ENCODE assay signal across 16 cellular contexts in the genomic region with DNA sequence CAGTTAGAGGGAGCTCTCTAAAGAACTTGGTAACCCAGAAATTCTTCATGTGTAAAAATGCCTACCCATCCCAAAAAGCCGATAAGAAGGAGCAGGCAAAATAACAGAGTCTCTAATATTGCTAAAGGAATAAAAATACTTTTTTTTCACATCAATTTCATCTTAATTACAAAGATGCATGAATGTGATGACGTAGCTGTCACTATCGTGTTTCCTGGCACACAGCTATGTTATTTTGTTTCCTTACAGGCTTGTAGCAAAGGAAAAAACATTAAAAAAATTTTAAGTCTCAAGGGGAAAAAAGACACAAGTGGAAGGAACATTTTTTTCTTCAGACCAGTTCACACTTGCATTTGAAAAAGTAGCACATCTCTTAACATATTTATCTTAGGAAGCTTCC. TPM values are rescaled to one million over a fixed set of nuclear protein-coding genes. Genes with fewer than 3 reads are reported as not detected.
DNase-seq lines count a peak whose midpoint lies in the region; ATAC-seq and TF ChIP-seq lines count a peak whose summit lies in the region.
"Had no signal": no experiment of that assay in that cellular context is flagged by ENCODE, and none has a peak within 500 bp of the region (broad histone marks: within the 10 kb centered on the region; RNA-seq: fewer than 3 reads in every experiment).

No MANE protein-coding gene starts in this region.

- no peak overlapping the region for H3K4me3 ChIP-seq in ascending aorta
- H3K4me3 ChIP-seq in parathyroid adenoma (ENCODE audit: low read depth, low read length) = no peak overlapping the region
- H3K4me3 ChIP-seq in transverse colon = no peak overlapping the region

- no peak for TF ChIP-seq EP300 in transverse colon (IDR thresholded peaks at IDR 0.05; ENCODE audit: low read depth)

- H3K36me3 ChIP-seq in ascending aorta (no peaks in the 10 kb centered on the region), parathyroid adenoma (ENCODE audit: control insufficient read depth, insufficient read depth, low read length) (no peaks in the 10 kb centered on the region), transverse colon (no peaks in the 10 kb centered on the region)
- H3K36me3 ChIP-seq: brain microvascular endothelial cell had no signal

- 49 to 68% methylated on average over 3 of the region's 3 CpGs for WGBS in transverse colon (ENCODE audit: low coverage in 1 of 2), 2 donors

- no peaks in the 10 kb centered on the region for H3K27me3 ChIP-seq in ascending aorta
- H3K27me3 ChIP-seq in parathyroid adenoma (ENCODE audit: control insufficient read depth, insufficient read depth, low read length) = no peaks in the 10 kb centered on the region
- H3K27me3 ChIP-seq in transverse colon = no peaks in the 10 kb centered on the region
- H3K27me3 ChIP-seq: brain microvascular endothelial cell had no signal

- intact Hi-C loops in ascending aorta (cut with DNase I) = no loop called here
- intact Hi-C loops in transverse colon (cut with DNase I; ENCODE audit: low total_unique reads) = no loop called here

- no peak for ATAC-seq in GM21367 (IDR thresholded peaks at IDR 0.05; ENCODE audit: unreplicated experiment)
- ATAC-seq: effector memory CD8-positive, alpha-beta T cell had no signal

- H3K9ac ChIP-seq in parathyroid adenoma = no peak overlapping the region

- DNase-seq in ascending aorta (ENCODE audit: low spot score in 2 of 2) (no peak), fibroblast of gingiva (ENCODE audit: low read depth) (peak; percentile 45), transverse colon (no peak), DMS 273 (lab: John Stamatoyannopoulos, UW; ENCODE audit: unreplicated experiment) (no peak), SIG-M5 (lab: John Stamatoyannopoulos, UW) (no peak)
- DNase-seq: activated naive CD4-positive, alpha-beta T cell treated with anti-CD3 and anti-CD28 coated beads, Interleukin-2, amount 10 ng/mL, durations not matched to agents 7 days and 5 days; brain microvascular endothelial cell; CD4-positive, alpha-beta memory T cell; effector memory CD8-positive, alpha-beta T cell; head of caudate nucleus; kidney glomerular epithelial cell; NCI-H187 treated with DMSO at 0.1 percent for 48 hours; nephron progenitor cell; T-helper 1 cell had no signal

- TF ChIP-seq CTCF in ascending aorta (IDR thresholded peaks at IDR 0.05) (no peak), parathyroid adenoma (IDR thresholded peaks at IDR 0.05) (no peak), transverse colon (IDR thresholded peaks at IDR 0.05) (no peak)

- peaks cover 6 to 23% of the 10 kb centered on the region in 2 donors for H3K4me1 ChIP-seq in ascending aorta
- H3K4me1 ChIP-seq in parathyroid adenoma = peaks cover 18% of the 10 kb centered on the region
- peaks cover 17 to 89% (median 50%) of the 10 kb centered on the region in 4 donors for H3K4me1 ChIP-seq in transverse colon

- TF ChIP-seq POLR2A in transverse colon (IDR thresholded peaks at IDR 0.05) = no peak

- no peaks in the 10 kb centered on the region for H3K79me2 ChIP-seq in parathyroid adenoma

- H3K27ac ChIP-seq in ascending aorta (peak overlapping the region; percentile 30 to 59), parathyroid adenoma (peak overlapping the region; percentile 63), transverse colon (peak overlapping the region; percentile 81 to 93 (median 83))
- H3K27ac ChIP-seq: brain microvascular endothelial cell had no signal

- H3K9me3 ChIP-seq in ascending aorta = no peaks in the 10 kb centered on the region
- H3K9me3 ChIP-seq in parathyroid adenoma (ENCODE audit: control insufficient read depth, low read length) = no peaks in the 10 kb centered on the region
- H3K9me3 ChIP-seq in transverse colon = no peaks in the 10 kb centered on the region

- in situ Hi-C loops in transverse colon (cut with MboI; ENCODE audit: low pct_ligation_motif_present in 1 of 4, low pct_unique_long_range_greater_than_20kb in 1 of 4, low sequenced_read_pairs in 3 of 4) = no loop called here

- peak overlapping the region; percentile 66 for H2AFZ ChIP-seq in parathyroid adenoma

- H3K4me2 ChIP-seq in parathyroid adenoma (ENCODE audit: low read length) = no peak overlapping the region

RNA-seq across cellular contexts. Expression of a gene that starts 10.3 kb away (rescaled TPM):
- total RNA-seq in ascending aorta = 358 TPM
- 1,000 to 10,000 TPM in 3 of 4 donors, 100 to 1,000 TPM in 1; 388 to 2,805 (median 1,702) TPM for total RNA-seq in transverse colon
